18 cellular contexts compared by ENCODE assay signal in genomic region chr19:37160153-37160552, GRCh38. TPM values are rescaled to one million over a fixed set of nuclear protein-coding genes. Genes with fewer than 3 reads are reported as not detected.
DNase-seq lines count a peak whose midpoint lies in the region; ATAC-seq and TF ChIP-seq lines count a peak whose summit lies in the region.
"Had no signal": no experiment of that assay in that cellular context is flagged by ENCODE, and none has a peak within 500 bp of the region (broad histone marks: within the 10 kb centered on the region; RNA-seq: fewer than 3 reads in every experiment).

No MANE protein-coding gene starts in this region.

- CTCF ChIA-PET in HEK293 (lab: Yijun Ruan, JAX) = interaction anchor here (0.6 kb wide), 1 partner anchor 1032 kb away, joined by 3 read pairs; no protein-coding TSS in a partner anchor

- H3K27ac ChIP-seq in liver (ENCODE audit: low read depth in 1 of 2, low read length in 2 of 2) = no peak overlapping the region
- H3K27ac ChIP-seq in right lobe of liver = no peak overlapping the region
- no peak overlapping the region for H3K27ac ChIP-seq in HEK293 (ENCODE audit: extremely low read depth, low read depth, low read length)
- no peak overlapping the region for H3K27ac ChIP-seq in endodermal cell (ENCODE audit: low read depth, low read length)
- H3K27ac ChIP-seq: 22Rv1; BLaER1 treated with 17β-estradiol and CSF1 and Interleukin-3, amounts not matched to agents 10 nM and 100 nM; C4-2B had no signal

- H3K4me1 Mint-ChIP-seq in endodermal cell = no peaks in the 10 kb centered on the region

- peaks cover 10 to 58% (median 53%) of the 10 kb centered on the region in 4 donors for H3K36me3 ChIP-seq in liver (ENCODE audit: control insufficient read depth in 4 of 4, insufficient read depth in 3 of 4, low read depth in 1 of 4, low read length in 3 of 4)
- H3K36me3 ChIP-seq in right lobe of liver = peaks cover 0 to 9% (median 4%) of the 10 kb centered on the region in 4 donors
- peaks cover 79 to 94% of the 10 kb centered on the region in 2 experiments for H3K36me3 ChIP-seq in HEK293 (ENCODE audit: control insufficient read depth in 2 of 2, insufficient read depth in 1 of 2, low read length in 2 of 2)
- peaks cover 74% of the 10 kb centered on the region for H3K36me3 ChIP-seq in endodermal cell (ENCODE audit: control insufficient read depth, insufficient read depth, low read length)

- H3K4me3 ChIP-seq in liver (ENCODE audit: low read depth in 1 of 3, low read length in 3 of 3) (peak overlapping the region in 2 of 3 donors; percentile 35 to 54), right lobe of liver (no peak overlapping the region), HEK293 (ENCODE audit: low read depth, low read length) (no peak overlapping the region), endodermal cell (ENCODE audit: low read length) (peak overlapping the region; percentile 15)

- H3K27me3 ChIP-seq in liver (ENCODE audit: control insufficient read depth in 4 of 4, insufficient read depth in 4 of 4, low read length in 3 of 4) (no peaks in the 10 kb centered on the region), right lobe of liver (no peaks in the 10 kb centered on the region), endodermal cell (ENCODE audit: control insufficient read depth, insufficient read depth, low read length, poor library complexity, severe bottlenecking) (no peaks in the 10 kb centered on the region)
- H3K27me3 ChIP-seq: BE2C; BLaER1 treated with 17β-estradiol and CSF1 and Interleukin-3, amounts not matched to agents 10 nM and 100 nM had no signal

- no peak for TF ChIP-seq RAD21 in liver (IDR thresholded peaks at IDR 0.05)

- no peak for ATAC-seq in right lobe of liver
- no peak for ATAC-seq in HG03045 (IDR thresholded peaks at IDR 0.05; ENCODE audit: unreplicated experiment)
- ATAC-seq: CD8-positive, alpha-beta T cell had no signal

- TF ChIP-seq CTCF in liver (IDR thresholded peaks at IDR 0.05; ENCODE audit: low read depth, low read length, missing input control) = no peak
- no peak for TF ChIP-seq CTCF in right lobe of liver (IDR thresholded peaks at IDR 0.05)
- TF ChIP-seq CTCF in HEK293 (tag by site-specific recombination; IDR thresholded peaks at IDR 0.05) = no peak
- TF ChIP-seq CTCF in endodermal cell (conservative IDR thresholded peaks at IDR 0.05) = no peak

- WGBS in liver = 96% methylated on average over 1 of the region's 1 CpG
- 100% methylated on average over 1 of the region's 1 CpG for WGBS in right lobe of liver (ENCODE audit: insufficient coverage, low coverage, low lambda C conversion rate, missing lambda C conversion rate)
- 100% methylated on average over 1 of the region's 1 CpG; no CpG with 5 or more reads in 1 of the 2 experiments for WGBS in endodermal cell (ENCODE audit: insufficient coverage in 1 of 2, insufficient read length in 1 of 2), 2 experiments

- no peak overlapping the region for H3K4me3 Mint-ChIP-seq in endodermal cell
- H3K4me3 Mint-ChIP-seq: CD4-positive, alpha-beta T cell; CD8-positive, alpha-beta T cell had no signal

- TF ChIP-seq POLR2A in right lobe of liver (IDR thresholded peaks at IDR 0.05) = no peak

- no peaks in the 10 kb centered on the region for H3K27me3 Mint-ChIP-seq in endodermal cell (ENCODE audit: insufficient read depth)
- H3K27me3 Mint-ChIP-seq: CD4-positive, alpha-beta T cell had no signal

- H3K9ac ChIP-seq in liver (ENCODE audit: low read depth in 1 of 2, low read length in 2 of 2) = no peak overlapping the region
- H3K9ac ChIP-seq in endodermal cell (ENCODE audit: extremely low read depth, low read length, poor library complexity, severe bottlenecking) = no peak overlapping the region
- H3K9ac ChIP-seq: BLaER1 treated with 17β-estradiol and CSF1 and Interleukin-3, amounts not matched to agents 10 nM and 100 nM had no signal

- no peak for DNase-seq in right lobe of liver
- no peak for DNase-seq in endodermal cell
- DNase-seq in midbrain (lab: John Stamatoyannopoulos, UW) = no peak
- no peak for DNase-seq in NCI-H128 (lab: John Stamatoyannopoulos, UW; ENCODE audit: unreplicated experiment)
- DNase-seq: ACHN; BE2C; Caco-2; Calu3; CD4-positive, alpha-beta T cell; CD8-positive, alpha-beta T cell; DMS79 treated with DMSO at 0.1 percent for 48 hours; GF-D8 had no signal

- H3K9me3 ChIP-seq in liver (ENCODE audit: control insufficient read depth in 4 of 4, low read length in 3 of 4) (peaks cover 42 to 79% (median 46%) of the 10 kb centered on the region in 4 donors), right lobe of liver (peaks cover 0 to 48% (median 7%) of the 10 kb centered on the region in 4 donors), HEK293 (ENCODE audit: control insufficient read depth, insufficient read depth, low read depth, low read length) (peaks cover 47% of the 10 kb centered on the region), endodermal cell (ENCODE audit: control insufficient read depth, low read length) (peaks cover 95% of the 10 kb centered on the region)
- H3K9me3 ChIP-seq: BE2C had no signal

- intact Hi-C loops in right lobe of liver (cut with DNase I) = no loop called here

- peaks cover 89% of the 10 kb centered on the region for H3K9me3 Mint-ChIP-seq in endodermal cell

- POLR2A ChIA-PET in HEK293 (lab: Yijun Ruan, JAX) = interaction anchor here (0.6 to 1.1 kb wide), 2 partner anchors 12 to 50 kb away, joined by 3 to 4 read pairs; partner anchors contain the start of gene ZNF585A

- H3K36me3 Mint-ChIP-seq in endodermal cell (ENCODE audit: low read depth) = peaks cover 95% of the 10 kb centered on the region

- no peaks in the 10 kb centered on the region for H3K4me1 ChIP-seq in liver (ENCODE audit: control insufficient read depth in 4 of 4, insufficient read depth in 4 of 4, low read length in 3 of 4)
- no peaks in the 10 kb centered on the region for H3K4me1 ChIP-seq in right lobe of liver
- no peaks in the 10 kb centered on the region for H3K4me1 ChIP-seq in HEK293 (ENCODE audit: control insufficient read depth, insufficient read depth, low read length)
- no peaks in the 10 kb centered on the region for H3K4me1 ChIP-seq in endodermal cell (ENCODE audit: control insufficient read depth, insufficient read depth, low read length)
- H3K4me1 ChIP-seq: BE2C; BLaER1 treated with 17β-estradiol and CSF1 and Interleukin-3, amounts not matched to agents 10 nM and 100 nM; Caco-2 had no signal

- no peak overlapping the region for H3K27ac Mint-ChIP-seq in endodermal cell
- H3K27ac Mint-ChIP-seq: CD4-positive, alpha-beta T cell; CD8-positive, alpha-beta T cell had no signal

TF ChIP-seq in liver, 16 proteins besides CTCF, POLR2A, EP300 and RAD21 (continues in another document):
- TF ChIP-seq GABPA (IDR thresholded peaks at IDR 0.05 in 1 of 2, conservative IDR thresholded peaks at IDR 0.05 in 1 of 2) = no peak
- TF ChIP-seq YY1 (IDR thresholded peaks at IDR 0.05) = no peak
- TF ChIP-seq HNF4G (IDR thresholded peaks at IDR 0.05) = no peak
- TF ChIP-seq HNF4A (conservative IDR thresholded peaks at IDR 0.05) = no peak
- TF ChIP-seq RXRA (IDR thresholded peaks at IDR 0.05) = no peak
- TF ChIP-seq JUND (IDR thresholded peaks at IDR 0.05) = no peak

TF ChIP-seq in HEK293, 187 proteins besides CTCF, POLR2A, EP300 and RAD21 (continues in another document):
- TF ChIP-seq GLIS2 (tag by site-specific recombination; IDR thresholded peaks at IDR 0.05) = no peak
- TF ChIP-seq ZNF280D (tag by site-specific recombination; IDR thresholded peaks at IDR 0.05) = no peak
- TF ChIP-seq ZNF488 (tag by site-specific recombination; IDR thresholded peaks at IDR 0.05) = 0 out of 2 replicates have a peak, but pooled peaks have one; percentile 51
- TF ChIP-seq ZNF16 (tag by site-specific recombination; IDR thresholded peaks at IDR 0.05; ENCODE audit: low read depth) = 0 out of 2 replicates have a peak, but pooled peaks have one; percentile 40
- TF ChIP-seq ZNF140 (tag by site-specific recombination; IDR thresholded peaks at IDR 0.05) = peak; percentile 99

RNA-seq across cellular contexts. Expression of gene ZNF585A, which starts 12.3 kb away (rescaled TPM):
- total RNA-seq in liver (1 to 10 TPM; 1.9 to 4.2 TPM), right lobe of liver (1 to 10 TPM; 2.2 to 4.8 (median 3.3) TPM), endodermal cell (10 to 100 TPM in 1 of 2 donors, 1 to 10 TPM in 1; 6.2 to 19.6 TPM)
- polyA plus RNA-seq in liver = 1 to 10 TPM; 3.0 to 3.5 TPM
- 14.5 TPM for polyA plus RNA-seq in endodermal cell (2013, experiment 1 of 2)
- 15.4 TPM for polyA plus RNA-seq in endodermal cell (2013, experiment 2 of 2)

RNA-seq across cellular contexts. Expression of gene ZNF585B, which starts 50.2 kb away (rescaled TPM):
- total RNA-seq in liver (1 to 10 TPM; 4.4 to 8.8 TPM), right lobe of liver (1 to 10 TPM; 2.4 to 7.1 (median 5.0) TPM), endodermal cell (1 to 10 TPM; 5.2 to 9.1 TPM)
- 1 to 10 TPM in 1 of 2 donors, under 1 TPM in 1; 0.74 to 1.6 TPM for polyA plus RNA-seq in liver
- polyA plus RNA-seq in endodermal cell (2013, experiment 1 of 2) = 4.1 TPM
- 3.7 TPM for polyA plus RNA-seq in endodermal cell (2013, experiment 2 of 2)

RNA-seq across cellular contexts. Expression of gene ZNF383, which starts 57.9 kb away (rescaled TPM):
- 1 to 10 TPM; 2.9 to 3.2 TPM for total RNA-seq in liver
- polyA plus RNA-seq in liver = 1 to 10 TPM; 1.1 to 1.8 TPM
- 1 to 10 TPM; 2.5 to 4.4 (median 2.7) TPM for total RNA-seq in right lobe of liver
- 1 to 10 TPM; 5.7 to 7.3 TPM for total RNA-seq in endodermal cell
- polyA plus RNA-seq in endodermal cell (2013, experiment 1 of 2) = 5.7 TPM
- polyA plus RNA-seq in endodermal cell (2013, experiment 2 of 2) = 5.2 TPM

Comparison
In these comparisons a context has a peak if more than half of its experiments do, and no peak if none do; other contexts are left out.
1. H3K4me3 ChIP-seq: peak in liver (2 of 3) and endodermal cell (single experiment); none in right lobe of liver (0 of 3) and HEK293 (single experiment).